27 cellular contexts compared by ENCODE assay signal in the genomic region with DNA sequence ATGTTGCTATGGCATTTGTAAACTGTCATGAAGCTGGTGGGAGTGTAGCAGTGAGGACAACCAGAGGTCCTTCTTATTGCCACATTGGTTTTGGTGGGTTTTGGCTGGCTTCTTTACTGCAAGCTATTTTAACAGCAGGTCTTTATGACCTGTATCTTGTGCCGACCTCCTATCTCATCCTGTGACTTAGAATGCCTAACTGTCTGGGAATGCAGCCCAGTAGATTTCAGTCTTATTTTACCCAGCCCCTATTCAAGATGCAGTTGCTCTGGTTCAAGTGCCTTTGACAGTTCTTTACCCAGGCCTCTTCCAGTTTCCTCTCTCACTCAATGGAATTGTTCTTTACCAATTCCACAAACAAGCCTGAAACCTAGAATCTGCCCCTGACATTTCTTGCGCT.
"Had no signal": no experiment of that assay in that cellular context is flagged by ENCODE, and none has a peak within 500 bp of the region (broad histone marks: within the 10 kb centered on the region; RNA-seq: fewer than 3 reads in every experiment).

No MANE protein-coding gene starts in this region.

- H3K27me3 Mint-ChIP-seq: activated CD4-positive, alpha-beta memory T cell treated with anti-CD3 and anti-CD28 coated beads, Interleukin-2, amount 10 ng/mL, durations not matched to agents 7 days and 5 days; activated naive CD4-positive, alpha-beta T cell treated with anti-CD3 and anti-CD28 coated beads, Interleukin-2, amount 10 ng/mL, durations not matched to agents 7 days and 5 days; stimulated activated naive B cell treated with anti-CD40 and anti-IgM and Interleukin-4, amounts not matched to agents 10 μg/mL and 1 μg/mL and 100 μg/mL, for 72 hours; T-helper 17 cell had no signal

- H3K27me3 ChIP-seq: colonic mucosa, dorsolateral prefrontal cortex, gastrocnemius medialis, neutrophil, pancreas, right atrium auricular region, upper lobe of left lung had no signal

- H3K4me3 Mint-ChIP-seq: activated CD4-positive, alpha-beta memory T cell treated with anti-CD3 and anti-CD28 coated beads, Interleukin-2, amount 10 ng/mL, durations not matched to agents 7 days and 5 days; activated naive CD4-positive, alpha-beta T cell treated with anti-CD3 and anti-CD28 coated beads, Interleukin-2, amount 10 ng/mL, durations not matched to agents 7 days and 5 days; brain; effector memory CD8-positive, alpha-beta T cell; nephron; stimulated activated naive B cell treated with anti-CD40 and anti-IgM and Interleukin-4, amounts not matched to agents 10 μg/mL and 1 μg/mL and 100 μg/mL, for 72 hours; T-helper 17 cell had no signal

- DNase-seq: activated CD4-positive, alpha-beta memory T cell treated with anti-CD3 and anti-CD28 coated beads, Interleukin-2, amount 10 ng/mL, durations not matched to agents 7 days and 5 days; activated CD4-positive, alpha-beta T cell treated with anti-CD3 and anti-CD28 coated beads for 48 hours; activated effector memory CD4-positive, alpha-beta T cell treated with anti-CD3 and anti-CD28 coated beads, Interleukin-2, amount 50 U/mL, for 16 hours; activated naive CD4-positive, alpha-beta T cell treated with anti-CD3 and anti-CD28 coated beads, Interleukin-2, amount 10 ng/mL, durations not matched to agents 7 days and 5 days; caudate nucleus; colonic mucosa; dorsolateral prefrontal cortex; effector memory CD8-positive, alpha-beta T cell; gastrocnemius medialis; kidney; midbrain; pancreas; psoas muscle; stimulated activated CD4-positive, alpha-beta T cell treated with anti-CD3 and anti-CD28 coated beads, Interleukin-2, amount 100 ng/mL, for 24 hours; stimulated activated naive B cell treated with anti-CD40 and anti-IgM and Interleukin-4, amounts not matched to agents 10 μg/mL and 1 μg/mL and 100 μg/mL, for 72 hours; SW 1271; T-helper 17 cell; upper lobe of left lung had no signal

- H3K36me3 ChIP-seq: colonic mucosa, gastrocnemius medialis, neutrophil, pancreas, right atrium auricular region, thoracic aorta, upper lobe of left lung had no signal

- H3K4me1 Mint-ChIP-seq: activated CD4-positive, alpha-beta memory T cell treated with anti-CD3 and anti-CD28 coated beads, Interleukin-2, amount 10 ng/mL, durations not matched to agents 7 days and 5 days; activated naive CD4-positive, alpha-beta T cell treated with anti-CD3 and anti-CD28 coated beads, Interleukin-2, amount 10 ng/mL, durations not matched to agents 7 days and 5 days; nephron; stimulated activated naive B cell treated with anti-CD40 and anti-IgM and Interleukin-4, amounts not matched to agents 10 μg/mL and 1 μg/mL and 100 μg/mL, for 72 hours; T-helper 17 cell had no signal

- H3K27ac ChIP-seq: colonic mucosa, dorsolateral prefrontal cortex, gastrocnemius medialis, neutrophil, pancreas, psoas muscle, right atrium auricular region, skin epidermis, thoracic aorta, upper lobe of left lung had no signal

- H3K4me1 ChIP-seq: colonic mucosa, gastrocnemius medialis, pancreas, psoas muscle, right atrium auricular region, upper lobe of left lung had no signal

- H3K9me3 Mint-ChIP-seq: activated CD4-positive, alpha-beta memory T cell treated with anti-CD3 and anti-CD28 coated beads, Interleukin-2, amount 10 ng/mL, durations not matched to agents 7 days and 5 days had no signal

- ATAC-seq: effector memory CD8-positive, alpha-beta T cell; esophagus mucosa; gastrocnemius medialis; left lobe of liver; pancreas; psoas muscle; stimulated activated naive B cell treated with anti-CD40 and anti-IgM and Interleukin-4, amounts not matched to agents 10 μg/mL and 1 μg/mL and 100 μg/mL, for 72 hours; T-helper 17 cell had no signal

- H3K36me3 Mint-ChIP-seq: activated naive CD4-positive, alpha-beta T cell treated with anti-CD3 and anti-CD28 coated beads, Interleukin-2, amount 10 ng/mL, durations not matched to agents 7 days and 5 days; brain; stimulated activated naive B cell treated with anti-CD40 and anti-IgM and Interleukin-4, amounts not matched to agents 10 μg/mL and 1 μg/mL and 100 μg/mL, for 72 hours had no signal

- H3K9me3 ChIP-seq: colonic mucosa, gastrocnemius medialis, neutrophil, pancreas, psoas muscle, right atrium auricular region, thoracic aorta, upper lobe of left lung had no signal

- H3K27ac Mint-ChIP-seq: activated CD4-positive, alpha-beta memory T cell treated with anti-CD3 and anti-CD28 coated beads, Interleukin-2, amount 10 ng/mL, durations not matched to agents 7 days and 5 days; activated naive CD4-positive, alpha-beta T cell treated with anti-CD3 and anti-CD28 coated beads, Interleukin-2, amount 10 ng/mL, durations not matched to agents 7 days and 5 days; brain; effector memory CD8-positive, alpha-beta T cell; nephron; stimulated activated naive B cell treated with anti-CD40 and anti-IgM and Interleukin-4, amounts not matched to agents 10 μg/mL and 1 μg/mL and 100 μg/mL, for 72 hours; T-helper 17 cell had no signal

- H3K4me3 ChIP-seq: colonic mucosa, dorsolateral prefrontal cortex, gastrocnemius medialis, lung, pancreas, psoas muscle, right atrium auricular region, skin epidermis, thoracic aorta, upper lobe of left lung had no signal
